Comparison of ENCODE assay signal across 9 cellular contexts in the genomic region with DNA sequence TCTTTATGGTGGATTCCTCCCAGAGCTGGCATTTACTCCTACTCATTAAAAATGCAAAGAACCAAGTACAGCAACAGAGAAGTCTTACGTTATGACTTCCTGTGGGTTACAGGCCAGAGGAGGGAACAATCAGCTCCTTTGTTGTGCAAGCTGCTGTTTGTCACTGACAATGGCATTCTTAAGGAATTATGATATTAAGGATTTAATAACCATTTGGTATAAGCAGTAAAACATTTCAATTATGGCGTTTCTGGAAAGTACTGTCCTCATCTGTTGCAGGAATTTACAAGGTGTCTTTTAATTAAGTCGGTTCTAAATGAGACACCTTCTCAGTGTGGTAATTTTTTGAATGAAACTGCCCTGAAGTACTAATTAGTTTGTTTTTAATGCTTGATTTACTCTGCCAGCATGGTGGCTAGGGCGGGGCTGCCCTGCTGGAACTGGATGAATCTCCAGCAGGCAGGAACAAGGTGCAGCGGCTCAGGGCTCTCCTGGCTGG. TPM values are rescaled to one million over a fixed set of nuclear protein-coding genes. Genes with fewer than 3 reads are reported as not detected.
DNase-seq lines count a peak whose midpoint lies in the region; ATAC-seq and TF ChIP-seq lines count a peak whose summit lies in the region.
"Had no signal": no experiment of that assay in that cellular context is flagged by ENCODE, and none has a peak within 500 bp of the region (broad histone marks: within the 10 kb centered on the region; RNA-seq: fewer than 3 reads in every experiment).

No MANE protein-coding gene starts in this region.

- intact Hi-C loops in esophagus squamous epithelium (cut with DNase I) (no loop called here), testis (cut with DNase I; ENCODE audit: low total_unique reads) (no loop called here), Caco-2 (cut with micrococcal nuclease; ENCODE audit: unreplicated experiment) (no loop called here)

- peak overlapping the region; percentile 35 for H3K4me3 Mint-ChIP-seq in activated T-cell treated with anti-CD3 and anti-CD28 coated beads, Interleukin-2, amount 50 U/mL, for 4 hours
- no peak overlapping the region for H3K4me3 Mint-ChIP-seq in Caco-2 (ENCODE audit: unreplicated experiment)

- no peak for TF ChIP-seq POLR2A in esophagus squamous epithelium (IDR thresholded peaks at IDR 0.05)
- no peak for TF ChIP-seq POLR2A in testis (IDR thresholded peaks at IDR 0.05)

- H3K4me1 Mint-ChIP-seq in activated T-cell treated with anti-CD3 and anti-CD28 coated beads, Interleukin-2, amount 50 U/mL, for 4 hours (ENCODE audit: low read depth), result peaks cover 41% of the 10 kb centered on the region
- no peaks in the 10 kb centered on the region for H3K4me1 Mint-ChIP-seq in Caco-2 (ENCODE audit: low read depth, unreplicated experiment)

- H3K9me3 ChIP-seq in SJSA1 (replicated peaks) (no peaks in the 10 kb centered on the region), esophagus squamous epithelium (no peaks in the 10 kb centered on the region), testis (no peaks in the 10 kb centered on the region), Caco-2 (no peaks in the 10 kb centered on the region)

- no peaks in the 10 kb centered on the region for H3K27me3 ChIP-seq in SJSA1 (replicated peaks)
- no peaks in the 10 kb centered on the region for H3K27me3 ChIP-seq in esophagus squamous epithelium
- H3K27me3 ChIP-seq in testis, result no peaks in the 10 kb centered on the region
- no peaks in the 10 kb centered on the region for H3K27me3 ChIP-seq in Caco-2 (replicated peaks; ENCODE audit: control insufficient read depth, insufficient read depth, low read length)

- H3K9me3 Mint-ChIP-seq in activated T-cell treated with anti-CD3 and anti-CD28 coated beads, Interleukin-2, amount 50 U/mL, for 4 hours, result no peaks in the 10 kb centered on the region
- H3K9me3 Mint-ChIP-seq in Caco-2 (ENCODE audit: unreplicated experiment), result no peaks in the 10 kb centered on the region

- H3K4me1 ChIP-seq in SJSA1 (replicated peaks), result peaks cover 26% of the 10 kb centered on the region
- peaks cover 14 to 35% (median 18%) of the 10 kb centered on the region in 3 donors for H3K4me1 ChIP-seq in esophagus squamous epithelium
- H3K4me1 ChIP-seq in testis, result no peaks in the 10 kb centered on the region
- no peaks in the 10 kb centered on the region for H3K4me1 ChIP-seq in Caco-2

- peak overlapping the region; percentile 15 for H3K27ac ChIP-seq in SJSA1
- H3K27ac ChIP-seq in esophagus squamous epithelium, result peak overlapping the region; percentile 51 to 68 (median 64)
- H3K27ac ChIP-seq in testis, result peak overlapping the region; percentile 2 to 41
- H3K27ac ChIP-seq: KMS-11 had no signal

- peak; percentile 62 to 69 for ATAC-seq in activated T-cell treated with anti-CD3 and anti-CD28 coated beads, Interleukin-2, amount 50 U/mL, for 4 hours
- no peak for ATAC-seq in HG03457 (IDR thresholded peaks at IDR 0.05; ENCODE audit: unreplicated experiment)

- BruUV-seq in Caco-2 (replicated peaks; lab: Mats Ljungman, UMichigan), result no TSS peak

- CTCF ChIA-PET in Caco-2 (lab: Charles Lee), result interaction anchor here (0.7 to 1.5 kb wide), 3 partner anchors 9 to 251 kb away, joined by 3 to 4 read pairs (median 4); no protein-coding TSS in a partner anchor

- no peaks in the 10 kb centered on the region for H3K27me3 Mint-ChIP-seq in activated T-cell treated with anti-CD3 and anti-CD28 coated beads, Interleukin-2, amount 50 U/mL, for 4 hours (ENCODE audit: low read depth)
- no peaks in the 10 kb centered on the region for H3K27me3 Mint-ChIP-seq in Caco-2 (ENCODE audit: insufficient read depth, unreplicated experiment)

- H3K36me3 Mint-ChIP-seq in activated T-cell treated with anti-CD3 and anti-CD28 coated beads, Interleukin-2, amount 50 U/mL, for 4 hours (ENCODE audit: insufficient read depth), result no peaks in the 10 kb centered on the region
- no peaks in the 10 kb centered on the region for H3K36me3 Mint-ChIP-seq in Caco-2 (ENCODE audit: insufficient read depth, unreplicated experiment)

- WGBS in esophagus squamous epithelium, 2 donors, result 27 to 30% methylated on average over 5 of the region's 5 CpGs
- WGBS in testis, 2 donors, result 39 to 65% methylated on average over 5 of the region's 5 CpGs

- no peak for TF ChIP-seq CTCF in esophagus squamous epithelium (IDR thresholded peaks at IDR 0.05)
- TF ChIP-seq CTCF in testis (IDR thresholded peaks at IDR 0.05), result no peak
- no peak for TF ChIP-seq CTCF in Caco-2 (IDR thresholded peaks at IDR 0.05; ENCODE audit: insufficient read depth in 1 of 2, low read depth in 1 of 2, low read length in 1 of 2, severe bottlenecking in 1 of 2, unreplicated experiment in 1 of 2)

- DNase-seq in activated T-cell treated with anti-CD3 and anti-CD28 coated beads, Interleukin-2, amount 50 U/mL, for 4 hours, result no peak
- no peak for DNase-seq in activated T-cell treated with anti-CD3 and anti-CD28 coated beads, Interleukin-2, amount 50 U/mL, for 48 hours
- DNase-seq in SJSA1 (ENCODE audit: low read depth in 1 of 2, low spot score in 2 of 2), result peak in 1 of 2 experiments; percentile 56
- no peak for DNase-seq in esophagus squamous epithelium (lab: John Stamatoyannopoulos, UW)
- DNase-seq in testis, result no peak
- DNase-seq in Caco-2, result no peak
- DNase-seq in NCI-H226, result no peak

- H3K4me3 ChIP-seq in SJSA1 (no peak overlapping the region), esophagus squamous epithelium (no peak overlapping the region), testis (no peak overlapping the region), Caco-2 (ENCODE audit: low read depth, low read length) (no peak overlapping the region)

- H3K27ac Mint-ChIP-seq in Caco-2 (ENCODE audit: unreplicated experiment), result no peak overlapping the region

- H3K36me3 ChIP-seq in SJSA1 (no peaks in the 10 kb centered on the region), esophagus squamous epithelium (no peaks in the 10 kb centered on the region), testis (ENCODE audit: low read depth, missing control alignments) (no peaks in the 10 kb centered on the region), Caco-2 (ENCODE audit: control insufficient read depth, insufficient read depth, low read length) (no peaks in the 10 kb centered on the region)

- POLR2A ChIA-PET in Caco-2 (lab: Charles Lee), result no interaction called here

RNA-seq across cellular contexts. Expression of a gene that starts 49.1 kb away (rescaled TPM):
- 100 to 1,000 TPM; 390 to 444 (median 392) TPM for total RNA-seq in activated T-cell treated with anti-CD3 and anti-CD28 coated beads, Interleukin-2, amount 50 U/mL, for 4 hours
- 369 and 432 TPM in 2 replicates for total RNA-seq in SJSA1 (2014; rRNA removed; shearing (Covaris generic))
- total RNA-seq in esophagus squamous epithelium (100 to 1,000 TPM; 151 to 220 (median 188) TPM), testis (100 to 1,000 TPM; 127 to 151 TPM), Caco-2 (2022) (317 and 358 TPM in 2 replicates)
- 88.4 TPM for polyA plus RNA-seq in testis (ENCODE audit: insufficient read depth, low read depth, low replicate concordance)
